In genomic region chr21:33076600-33077329, GRCh38 we compare ENCODE assay signal across 22 cellular contexts. TPM values are rescaled to one million over a fixed set of nuclear protein-coding genes. Genes with fewer than 3 reads are reported as not detected.
DNase-seq lines count a peak whose midpoint lies in the region; ATAC-seq and TF ChIP-seq lines count a peak whose summit lies in the region.
"Had no signal": no experiment of that assay in that cellular context is flagged by ENCODE, and none has a peak within 500 bp of the region (broad histone marks: within the 10 kb centered on the region; RNA-seq: fewer than 3 reads in every experiment).

No MANE protein-coding gene starts in this region.

- POLR2A ChIA-PET in activated CD4-positive, alpha-beta T cell treated with anti-CD3 and anti-CD28 coated beads, Interleukin-2, amount 10 ng/mL, durations not matched to agents 7 days and 5 days (lab: Charles Lee), result no interaction called here

- H3K79me2 ChIP-seq in KMS-11 (ENCODE audit: insufficient read depth, low read depth), result no peaks in the 10 kb centered on the region

- no peaks in the 10 kb centered on the region for H4K20me1 ChIP-seq in KMS-11 (ENCODE audit: insufficient read depth)

- H2AFZ ChIP-seq in KMS-11 (ENCODE audit: low read depth), result peak overlapping the region; percentile 62; the same call in 1 of the 2 replicates
- H2AFZ ChIP-seq: GM23248 had no signal

- CTCF ChIA-PET in activated CD4-positive, alpha-beta T cell treated with anti-CD3 and anti-CD28 coated beads, Interleukin-2, amount 10 ng/mL, durations not matched to agents 7 days and 5 days (lab: Charles Lee), result interaction anchor here (1.2 to 1.3 kb wide), 2 partner anchors 11 to 53 kb away, joined by 3 to 4 read pairs; no protein-coding TSS in a partner anchor

- TF ChIP-seq CTCF in KMS-11 (conservative IDR thresholded peaks at IDR 0.05; ENCODE audit: low read depth, low read length), result no peak

- H3K9ac ChIP-seq in KMS-11, result no peak overlapping the region; the same call in 1 of the 2 replicates
- H3K9ac ChIP-seq: BLaER1, GM23248 had no signal

- peaks cover 7% of the 10 kb centered on the region for H3K4me1 Mint-ChIP-seq in activated CD4-positive, alpha-beta T cell treated with anti-CD3 and anti-CD28 coated beads, Interleukin-2, amount 10 ng/mL, durations not matched to agents 7 days and 5 days

- no peak overlapping the region for H3K4me3 Mint-ChIP-seq in activated CD4-positive, alpha-beta T cell treated with anti-CD3 and anti-CD28 coated beads, Interleukin-2, amount 10 ng/mL, durations not matched to agents 7 days and 5 days
- H3K4me3 Mint-ChIP-seq: CD8-positive, alpha-beta T cell had no signal

- no peaks in the 10 kb centered on the region for H3K36me3 Mint-ChIP-seq in activated CD4-positive, alpha-beta T cell treated with anti-CD3 and anti-CD28 coated beads, Interleukin-2, amount 10 ng/mL, durations not matched to agents 7 days and 5 days (ENCODE audit: low read depth)
- H3K36me3 Mint-ChIP-seq: CD8-positive, alpha-beta T cell had no signal

- peak; percentile 10 for DNase-seq in activated effector memory CD4-positive, alpha-beta T cell treated with anti-CD3 and anti-CD28 coated beads, Interleukin-2, amount 50 U/mL, for 16 hours
- DNase-seq in activated effector memory CD4-positive, alpha-beta T cell treated with Interleukin-2 at 50 U/mL for 16 hours, result no peak
- DNase-seq in caudate nucleus (lab: John Stamatoyannopoulos, UW) (no peak), substantia nigra (lab: John Stamatoyannopoulos, UW) (no peak), NCI-H1436 (lab: John Stamatoyannopoulos, UW) (no peak)
- no peak for DNase-seq in activated CD4-positive, alpha-beta T cell treated with anti-CD3 and anti-CD28 coated beads, Interleukin-2, amount 10 ng/mL, durations not matched to agents 7 days and 5 days
- DNase-seq: CD8-positive, alpha-beta T cell; DND-41; EL; GM23248; H9; IMR-90 had no signal

- H3K4me2 ChIP-seq in KMS-11, result peak overlapping the region; percentile 89
- H3K4me2 ChIP-seq: A549 had no signal

- peaks cover 64% of the 10 kb centered on the region for H3K4me1 ChIP-seq in KMS-11 (ENCODE audit: low read depth, poor library complexity, severe bottlenecking)

- no peaks in the 10 kb centered on the region for H3K9me3 Mint-ChIP-seq in activated CD4-positive, alpha-beta T cell treated with anti-CD3 and anti-CD28 coated beads, Interleukin-2, amount 10 ng/mL, durations not matched to agents 7 days and 5 days
- H3K9me3 Mint-ChIP-seq: CD8-positive, alpha-beta T cell; H9 had no signal

- H3K27ac Mint-ChIP-seq in activated CD4-positive, alpha-beta T cell treated with anti-CD3 and anti-CD28 coated beads, Interleukin-2, amount 10 ng/mL, durations not matched to agents 7 days and 5 days, result no peak overlapping the region
- H3K27ac Mint-ChIP-seq: CD8-positive, alpha-beta T cell had no signal

- H3K27me3 Mint-ChIP-seq in activated CD4-positive, alpha-beta T cell treated with anti-CD3 and anti-CD28 coated beads, Interleukin-2, amount 10 ng/mL, durations not matched to agents 7 days and 5 days, result peaks cover 68% of the 10 kb centered on the region

- no peaks in the 10 kb centered on the region for H3K27me3 ChIP-seq in KMS-11 (ENCODE audit: insufficient read depth, low read depth)

- ATAC-seq in HG03196 (IDR thresholded peaks at IDR 0.05; ENCODE audit: unreplicated experiment), result no peak
- ATAC-seq: A549; CD8-positive, alpha-beta T cell; GM12878; K562 had no signal

- no peaks in the 10 kb centered on the region for H3K36me3 ChIP-seq in KMS-11 (ENCODE audit: insufficient read depth)
- H3K36me3 ChIP-seq: BLaER1 had no signal

- H3K4me3 ChIP-seq in KMS-11 (IDR thresholded peaks at IDR 0.05; ENCODE audit: insufficient read depth, low read depth, low read length), result no peak overlapping the region
- H3K4me3 ChIP-seq: A549, BLaER1, GM12878, GM23248, K562 had no signal

- H3K27ac ChIP-seq in KMS-11 (peak overlapping the region; percentile 57), caudate nucleus (ENCODE audit: low read depth, low read length) (peak overlapping the region; percentile 30), substantia nigra (ENCODE audit: low read depth, low read length, poor library complexity, severe bottlenecking) (peak overlapping the region; percentile 78)
- H3K27ac ChIP-seq: 22Rv1, A549, BLaER1, GM23248, HL-60 had no signal

RNA-seq across cellular contexts. Expression of gene OLIG1, which starts 6.8 kb away (rescaled TPM):
- not detected for total RNA-seq in activated CD4-positive, alpha-beta T cell treated with anti-CD3 and anti-CD28 coated beads, Interleukin-2, amount 10 ng/mL, durations not matched to agents 7 days and 5 days
- total RNA-seq: Calu3; CD8-positive, alpha-beta T cell; G401; GM12878; GM23248; IMR-90; K562 had no signal

RNA-seq across cellular contexts. Expression of gene OLIG2, which starts 51.0 kb away (rescaled TPM):
- not detected for total RNA-seq in activated CD4-positive, alpha-beta T cell treated with anti-CD3 and anti-CD28 coated beads, Interleukin-2, amount 10 ng/mL, durations not matched to agents 7 days and 5 days
- total RNA-seq: Calu3; CD8-positive, alpha-beta T cell; G401; GM12878; GM23248; IMR-90; K562 had no signal
